ENCODE assay signal across 8 cellular contexts in genomic region chr7:76234931-76235441, GRCh38. TPM values are rescaled to one million over a fixed set of nuclear protein-coding genes. Genes with fewer than 3 reads are reported as not detected.
DNase-seq lines count a peak whose midpoint lies in the region; ATAC-seq, FAIRE-seq and TF ChIP-seq lines count a peak whose summit lies in the region.

No MANE protein-coding gene starts in this region.

- TF ChIP-seq CTCF in A549 (IDR thresholded peaks at IDR 0.05): no peak

- peaks cover 4% of the 10 kb centered on the region for H3K27me3 ChIP-seq in effector memory CD4-positive, alpha-beta T cell (replicated peaks; ENCODE audit: control insufficient read depth, insufficient read depth, low read length, poor library complexity, severe bottlenecking)

- TF ChIP-seq RAD21 in A549 (conservative IDR thresholded peaks at IDR 0.05 in 1 of 2, IDR thresholded peaks at IDR 0.05 in 1 of 2): no peak

- peak overlapping the region; percentile 24 for H3K4me3 Mint-ChIP-seq in activated CD8-positive, alpha-beta memory T cell treated with anti-CD3 and anti-CD28 coated beads, Interleukin-2, amount 10 ng/mL, durations not matched to agents 7 days and 5 days

- H3K4me1 Mint-ChIP-seq in activated CD8-positive, alpha-beta memory T cell treated with anti-CD3 and anti-CD28 coated beads, Interleukin-2, amount 10 ng/mL, durations not matched to agents 7 days and 5 days: peaks cover 2% of the 10 kb centered on the region

- H3K9me3 Mint-ChIP-seq in activated CD8-positive, alpha-beta memory T cell treated with anti-CD3 and anti-CD28 coated beads, Interleukin-2, amount 10 ng/mL, durations not matched to agents 7 days and 5 days (ENCODE audit: low read depth): no peaks in the 10 kb centered on the region

- no peak for FAIRE-seq in A549 (lab: Jason Lieb, UNC)

- peak; percentile 70 to 88 for ATAC-seq in A549
- peak; percentile 82 for ATAC-seq in GM19351 (IDR thresholded peaks at IDR 0.05; ENCODE audit: unreplicated experiment)
- ATAC-seq in activated CD8-positive, alpha-beta memory T cell treated with anti-CD3 and anti-CD28 coated beads, Interleukin-2, amount 10 ng/mL, durations not matched to agents 7 days and 5 days: peak; percentile 94

- H3K27me3 Mint-ChIP-seq in activated CD8-positive, alpha-beta memory T cell treated with anti-CD3 and anti-CD28 coated beads, Interleukin-2, amount 10 ng/mL, durations not matched to agents 7 days and 5 days: peaks cover 36% of the 10 kb centered on the region

- H3K4me1 ChIP-seq in A549: peaks cover 11% of the 10 kb centered on the region; the same call in 1 of the 3 replicates
- no peaks in the 10 kb centered on the region for H3K4me1 ChIP-seq in effector memory CD4-positive, alpha-beta T cell (ENCODE audit: control insufficient read depth, insufficient read depth, low read length, poor library complexity, severe bottlenecking)
- H3K4me1 ChIP-seq in mesodermal cell (ENCODE audit: control insufficient read depth, insufficient read depth, low read length, poor library complexity, severe bottlenecking): peaks cover 8% of the 10 kb centered on the region

- H3K36me3 ChIP-seq in effector memory CD4-positive, alpha-beta T cell (ENCODE audit: control insufficient read depth, insufficient read depth, low read length): no peaks in the 10 kb centered on the region
- H3K36me3 ChIP-seq in mesodermal cell (ENCODE audit: control insufficient read depth, insufficient read depth, low read length): no peaks in the 10 kb centered on the region

- H3K4me3 ChIP-seq in A549: peak overlapping the region; percentile 27; the same call in 1 of the 3 replicates
- H3K4me3 ChIP-seq in effector memory CD4-positive, alpha-beta T cell (ENCODE audit: insufficient read depth, low read depth, low read length, poor library complexity, severe bottlenecking): peak overlapping the region; percentile 37
- peak overlapping the region; percentile 19 for H3K4me3 ChIP-seq in mesodermal cell (ENCODE audit: extremely low read depth, insufficient read depth, low read length, poor library complexity, severe bottlenecking)

- POLR2A ChIA-PET in A549 (lab: Yijun Ruan, JAX): no interaction called here

- WGBS in A549 (ENCODE audit: missing lambda C conversion rate): 27% methylated on average over 4 of the region's 48 CpGs
- WGBS in mesodermal cell (ENCODE audit: insufficient coverage in 2 of 2), 2 experiments: 4 to 12% methylated on average over 16 to 24 of the region's 48 CpGs

- H3K4me2 ChIP-seq in A549: peak overlapping the region; percentile 61

- H3K27ac Mint-ChIP-seq in activated CD8-positive, alpha-beta memory T cell treated with anti-CD3 and anti-CD28 coated beads, Interleukin-2, amount 10 ng/mL, durations not matched to agents 7 days and 5 days: no peak overlapping the region

- H3K27ac ChIP-seq in A549 (peak overlapping the region in 1 of 2 experiments; percentile 31; a peak in 1 of 6 replicates), mesodermal cell (ENCODE audit: low read depth, low read length, severe bottlenecking) (no peak overlapping the region)
- no peak overlapping the region for H3K27ac ChIP-seq in effector memory CD4-positive, alpha-beta T cell (ENCODE audit: insufficient read depth, low read length, poor library complexity, severe bottlenecking)

- no peaks in the 10 kb centered on the region for H3K36me3 Mint-ChIP-seq in activated CD8-positive, alpha-beta memory T cell treated with anti-CD3 and anti-CD28 coated beads, Interleukin-2, amount 10 ng/mL, durations not matched to agents 7 days and 5 days

- no peaks in the 10 kb centered on the region for H3K9me3 ChIP-seq in A549
- no peaks in the 10 kb centered on the region for H3K9me3 ChIP-seq in effector memory CD4-positive, alpha-beta T cell (ENCODE audit: control insufficient read depth, low read length)
- H3K9me3 ChIP-seq in mesodermal cell (ENCODE audit: control insufficient read depth, low read length): no peaks in the 10 kb centered on the region

- DNase-seq in A549 (ENCODE audit: low read depth in 1 of 2, low spot score in 1 of 2) (peak; percentile 66 to 87), NCI-H460 (ENCODE audit: extremely low read depth, low read depth) (peak; percentile 85), mesenteric fat pad (ENCODE audit: low spot score) (no peak)
- DNase-seq in activated CD8-positive, alpha-beta memory T cell treated with anti-CD3 and anti-CD28 coated beads, Interleukin-2, amount 10 ng/mL, durations not matched to agents 7 days and 5 days: peak; percentile 88
- DNase-seq in effector memory CD4-positive, alpha-beta T cell: peak; percentile 33 to 47 (median 36)
- DNase-seq in stimulated activated CD8-positive, alpha-beta memory T cell treated with anti-CD3 and anti-CD28 coated beads, Interleukin-2, amount 100 ng/mL, for 1 hour (ENCODE audit: low read depth in 2 of 2): peak; percentile 18 to 49

- no peak for TF ChIP-seq POLR2A in A549 (IDR thresholded peaks at IDR 0.05; ENCODE audit: low read length)

- CTCF ChIA-PET in A549 (lab: Yijun Ruan, JAX): interaction anchor here (0.6 to 4.1 kb wide), 7 partner anchors 8 to 79 kb away, joined by 3 to 22 read pairs (median 5); no protein-coding TSS in a partner anchor
- CTCF ChIA-PET in activated CD8-positive, alpha-beta memory T cell treated with anti-CD3 and anti-CD28 coated beads, Interleukin-2, amount 10 ng/mL, durations not matched to agents 7 days and 5 days (lab: Charles Lee): interaction anchor here (0.6 to 2.8 kb wide), 5 partner anchors 29 to 126 kb away, joined by 3 to 11 read pairs (median 4); no protein-coding TSS in a partner anchor

- TF ChIP-seq EP300 in A549 (IDR thresholded peaks at IDR 0.05): no peak

TF ChIP-seq in A549, 52 proteins besides CTCF, POLR2A, EP300 and RAD21:
- no peak for TF ChIP-seq ELK1 (IDR thresholded peaks at IDR 0.05; ENCODE audit: low read depth, low read length)
- 0 out of 2 replicates have a peak, but pooled peaks have one; percentile 31 for TF ChIP-seq E2F6 (IDR thresholded peaks at IDR 0.05; ENCODE audit: borderline replicate concordance, low read depth)

RNA-seq across cellular contexts. Expression of gene SRRM3, which starts 33.3 kb away (rescaled TPM):
- 2.4 and 3.0 TPM in 2 replicates for polyA plus RNA-seq in A549 (2011; rRNA removed)
- 3.4 and 5.3 TPM in 2 replicates for polyA plus RNA-seq in A549 (2012; cell fraction: cytosol; rRNA removed)
- 6.8 and 6.9 TPM in 2 replicates for polyA plus RNA-seq in A549 (2012; cell fraction: nucleus; rRNA removed)
- polyA plus RNA-seq in A549 (2017; fragmentation: RNase III; extraction: RNeasy Plus Mini Kit Qiagen cat#74134 plus additional on column Dnase treatment): 5.7 to 7.0 TPM (median 6.5 TPM) in 3 replicates
- polyA minus RNA-seq in A549 (2011; rRNA and poly(A)+ RNA removed): 4.2 and 4.6 TPM in 2 replicates
- total RNA-seq in NCI-H460 (2014; rRNA removed; shearing (Covaris generic)): 2.9 and 3.1 TPM in 2 replicates
- 1.1 and 1.6 TPM in 2 replicates for polyA plus RNA-seq in NCI-H460 (2014; cell fraction: nucleus; rRNA removed)
- total RNA-seq in activated CD8-positive, alpha-beta memory T cell treated with anti-CD3 and anti-CD28 coated beads, Interleukin-2, amount 10 ng/mL, durations not matched to agents 7 days and 5 days: under 1 TPM in 1 of 2 experiments, not detected in 1; 0.09 TPM
- 7.6 TPM for polyA plus RNA-seq in mesodermal cell (2013, experiment 1 of 2)
- 5.4 TPM for polyA plus RNA-seq in mesodermal cell (2013, experiment 2 of 2)
- total RNA-seq in mesenteric fat pad: 4.8 TPM
